ENCODE assay signal across 18 cellular contexts in the genomic region with DNA sequence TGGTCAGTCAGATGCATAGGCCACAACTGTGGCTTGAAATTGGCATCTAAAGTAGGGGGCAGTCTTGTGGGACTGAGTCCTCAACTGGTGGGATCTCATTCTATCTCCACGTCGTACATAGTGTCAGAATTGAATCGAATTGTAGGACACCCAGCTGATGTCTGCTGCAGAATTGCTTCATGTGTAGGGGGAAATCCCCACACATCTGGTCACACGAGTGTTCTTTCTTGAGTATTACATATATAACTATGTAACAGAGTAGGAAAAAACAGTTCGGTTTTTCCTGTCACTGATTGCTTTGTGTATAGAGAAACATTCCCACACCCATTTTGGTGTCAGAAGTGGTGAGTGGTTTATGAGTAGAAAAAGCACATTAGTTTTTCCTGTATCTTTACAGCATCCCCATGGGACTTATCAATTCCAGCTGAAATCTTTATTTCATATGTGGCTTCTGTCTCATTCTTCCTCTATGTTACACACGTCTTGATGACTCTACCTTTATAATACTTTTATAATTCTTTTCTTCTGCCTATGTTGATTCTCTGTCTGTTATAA.
DNase-seq lines count a peak whose midpoint lies in the region; ATAC-seq and FAIRE-seq lines count a peak whose summit lies in the region.
"Had no signal": no experiment of that assay in that cellular context is flagged by ENCODE, and none has a peak within 500 bp of the region (broad histone marks: within the 10 kb centered on the region; RNA-seq: fewer than 3 reads in every experiment).

No MANE protein-coding gene starts in this region.

- no peaks in the 10 kb centered on the region for H3K79me2 ChIP-seq in GM23248 (ENCODE audit: insufficient read depth)

- H3K9ac ChIP-seq in GM23248 = no peak overlapping the region
- H3K9ac ChIP-seq: BLaER1 had no signal

- in situ Hi-C loops in GM23248 (cut with MboI) = no loop called here

- H3K9me3 Mint-ChIP-seq in activated naive CD8-positive, alpha-beta T cell treated with anti-CD3 and anti-CD28 coated beads, Interleukin-2, amount 50 U/mL, for 24 hours = no peaks in the 10 kb centered on the region
- H3K9me3 Mint-ChIP-seq in activated naive CD8-positive, alpha-beta T cell treated with anti-CD3 and anti-CD28 coated beads for 36 hours = no peaks in the 10 kb centered on the region
- H3K9me3 Mint-ChIP-seq in activated T-helper 2 cell treated with anti-CD3 and anti-CD28 coated beads, Interferon-gamma antibody, Interleukin-2, Interleukin-4, amounts not matched to agents 10 μg/mL and 5 μg/mL and 100 μg/mL, durations not matched to agents 14 hours and 24 hours and 36 hours = no peaks in the 10 kb centered on the region
- H3K9me3 Mint-ChIP-seq in stimulated activated memory B cell treated with anti-CD40 and anti-IgM and Interleukin-4, amounts not matched to agents 10 μg/mL and 1 μg/mL and 100 μg/mL, for 72 hours = no peaks in the 10 kb centered on the region

- H3K4me1 Mint-ChIP-seq in activated naive CD8-positive, alpha-beta T cell treated with anti-CD3 and anti-CD28 coated beads, Interleukin-2, amount 50 U/mL, for 24 hours = peaks cover 11% of the 10 kb centered on the region
- H3K4me1 Mint-ChIP-seq in activated naive CD8-positive, alpha-beta T cell treated with anti-CD3 and anti-CD28 coated beads for 36 hours = peaks cover 2% of the 10 kb centered on the region
- H3K4me1 Mint-ChIP-seq in activated T-helper 2 cell treated with anti-CD3 and anti-CD28 coated beads, Interferon-gamma antibody, Interleukin-2, Interleukin-4, amounts not matched to agents 10 μg/mL and 5 μg/mL and 100 μg/mL, durations not matched to agents 14 hours and 24 hours and 36 hours (ENCODE audit: low read depth) = peaks cover 23% of the 10 kb centered on the region
- no peaks in the 10 kb centered on the region for H3K4me1 Mint-ChIP-seq in stimulated activated memory B cell treated with anti-CD40 and anti-IgM and Interleukin-4, amounts not matched to agents 10 μg/mL and 1 μg/mL and 100 μg/mL, for 72 hours

- no peaks in the 10 kb centered on the region for H3K36me3 ChIP-seq in GM23248 (ENCODE audit: low read depth)
- H3K36me3 ChIP-seq: BLaER1 had no signal

- 8% methylated on average over 6 of the region's 6 CpGs for WGBS in GM23248 (ENCODE audit: low coverage in 1 of 2, low lambda C conversion rate in 2 of 2, missing lambda C conversion rate in 2 of 2), 2 experiments

- H3K4me1 ChIP-seq in GM23248 (ENCODE audit: insufficient read depth) = peaks cover 15% of the 10 kb centered on the region; the same call in 1 of the 2 replicates

- no peak for FAIRE-seq in GM19239 (lab: Jason Lieb, UNC)

- H3F3A ChIP-seq in GM23248 (ENCODE audit: insufficient read depth) = peaks cover 21% of the 10 kb centered on the region; the same call in 1 of the 2 replicates

- 0 out of 2 replicates have a peak, but pooled peaks cover 10% of the 10 kb centered on the region for H3K27me3 ChIP-seq in GM23248 (replicated peaks; ENCODE audit: insufficient read depth)
- H3K27me3 ChIP-seq: BLaER1 had no signal

- H3K27me3 Mint-ChIP-seq in activated naive CD8-positive, alpha-beta T cell treated with anti-CD3 and anti-CD28 coated beads, Interleukin-2, amount 50 U/mL, for 24 hours = no peaks in the 10 kb centered on the region
- H3K27me3 Mint-ChIP-seq in activated naive CD8-positive, alpha-beta T cell treated with anti-CD3 and anti-CD28 coated beads for 36 hours = peaks cover 5% of the 10 kb centered on the region
- peaks cover 7% of the 10 kb centered on the region for H3K27me3 Mint-ChIP-seq in activated T-helper 2 cell treated with anti-CD3 and anti-CD28 coated beads, Interferon-gamma antibody, Interleukin-2, Interleukin-4, amounts not matched to agents 10 μg/mL and 5 μg/mL and 100 μg/mL, durations not matched to agents 14 hours and 24 hours and 36 hours (ENCODE audit: low read depth)
- H3K27me3 Mint-ChIP-seq in stimulated activated memory B cell treated with anti-CD40 and anti-IgM and Interleukin-4, amounts not matched to agents 10 μg/mL and 1 μg/mL and 100 μg/mL, for 72 hours = no peaks in the 10 kb centered on the region

- H3K9me2 ChIP-seq in GM23248 (ENCODE audit: insufficient read depth) = no peaks in the 10 kb centered on the region

- H3K36me3 Mint-ChIP-seq in activated naive CD8-positive, alpha-beta T cell treated with anti-CD3 and anti-CD28 coated beads, Interleukin-2, amount 50 U/mL, for 24 hours (ENCODE audit: low read depth) = no peaks in the 10 kb centered on the region
- H3K36me3 Mint-ChIP-seq in activated naive CD8-positive, alpha-beta T cell treated with anti-CD3 and anti-CD28 coated beads for 36 hours = no peaks in the 10 kb centered on the region
- H3K36me3 Mint-ChIP-seq in activated T-helper 2 cell treated with anti-CD3 and anti-CD28 coated beads, Interferon-gamma antibody, Interleukin-2, Interleukin-4, amounts not matched to agents 10 μg/mL and 5 μg/mL and 100 μg/mL, durations not matched to agents 14 hours and 24 hours and 36 hours (ENCODE audit: low read depth) = no peaks in the 10 kb centered on the region
- no peaks in the 10 kb centered on the region for H3K36me3 Mint-ChIP-seq in stimulated activated memory B cell treated with anti-CD40 and anti-IgM and Interleukin-4, amounts not matched to agents 10 μg/mL and 1 μg/mL and 100 μg/mL, for 72 hours
- H3K36me3 Mint-ChIP-seq: CD4-positive, alpha-beta memory T cell had no signal

- no peak overlapping the region for H3K4me3 Mint-ChIP-seq in activated naive CD8-positive, alpha-beta T cell treated with anti-CD3 and anti-CD28 coated beads, Interleukin-2, amount 50 U/mL, for 24 hours
- H3K4me3 Mint-ChIP-seq in activated naive CD8-positive, alpha-beta T cell treated with anti-CD3 and anti-CD28 coated beads for 36 hours = no peak overlapping the region
- no peak overlapping the region for H3K4me3 Mint-ChIP-seq in activated T-helper 2 cell treated with anti-CD3 and anti-CD28 coated beads, Interferon-gamma antibody, Interleukin-2, Interleukin-4, amounts not matched to agents 10 μg/mL and 5 μg/mL and 100 μg/mL, durations not matched to agents 14 hours and 24 hours and 36 hours (ENCODE audit: low read depth)
- H3K4me3 Mint-ChIP-seq in stimulated activated memory B cell treated with anti-CD40 and anti-IgM and Interleukin-4, amounts not matched to agents 10 μg/mL and 1 μg/mL and 100 μg/mL, for 72 hours = no peak overlapping the region
- H3K4me3 Mint-ChIP-seq: CD4-positive, alpha-beta memory T cell had no signal

- DNase-seq in activated naive CD8-positive, alpha-beta T cell treated with anti-CD3 and anti-CD28 coated beads, Interleukin-2, amount 50 U/mL, for 24 hours = no peak
- no peak for DNase-seq in activated naive CD8-positive, alpha-beta T cell treated with anti-CD3 and anti-CD28 coated beads for 36 hours
- DNase-seq in GM23248 = peak; percentile 17
- DNase-seq in activated T-helper 2 cell treated with anti-CD3 and anti-CD28 coated beads, Interferon-gamma antibody, Interleukin-2, Interleukin-4, amounts not matched to agents 10 μg/mL and 5 μg/mL and 100 μg/mL, durations not matched to agents 14 hours and 24 hours and 36 hours (ENCODE audit: low spot score) = no peak
- no peak for DNase-seq in GM19239 (ENCODE audit: insufficient read length, low spot score)
- DNase-seq in caudate nucleus (lab: John Stamatoyannopoulos, UW) = no peak
- DNase-seq: CD4-positive, alpha-beta memory T cell; DMS153; GF-D8; HCEC 1CT; MM.1S; NCI-H1092 treated with DMSO at 0.1 percent for 48 hours; NCI-H146; NCI-H2081 treated with DMSO at 0.1 percent for 48 hours had no signal

- no peak overlapping the region for H2AFZ ChIP-seq in GM23248

- H3K27ac ChIP-seq in GM23248 (no peak overlapping the region), caudate nucleus (ENCODE audit: low read depth, low read length) (no peak overlapping the region)
- H3K27ac ChIP-seq: BLaER1 had no signal

- no peaks in the 10 kb centered on the region for H3K9me3 ChIP-seq in GM23248 (ENCODE audit: low read depth)
- H3K9me3 ChIP-seq: BLaER1 had no signal

- no peaks in the 10 kb centered on the region for H4K20me1 ChIP-seq in GM23248 (ENCODE audit: insufficient read depth)
- H4K20me1 ChIP-seq: BLaER1 had no signal

- no peak overlapping the region for H3K4me3 ChIP-seq in GM23248
- H3K4me3 ChIP-seq: BLaER1 had no signal

- no peak overlapping the region for H3K27ac Mint-ChIP-seq in activated naive CD8-positive, alpha-beta T cell treated with anti-CD3 and anti-CD28 coated beads, Interleukin-2, amount 50 U/mL, for 24 hours
- no peak overlapping the region for H3K27ac Mint-ChIP-seq in activated naive CD8-positive, alpha-beta T cell treated with anti-CD3 and anti-CD28 coated beads for 36 hours
- peak overlapping the region; percentile 57 for H3K27ac Mint-ChIP-seq in activated T-helper 2 cell treated with anti-CD3 and anti-CD28 coated beads, Interferon-gamma antibody, Interleukin-2, Interleukin-4, amounts not matched to agents 10 μg/mL and 5 μg/mL and 100 μg/mL, durations not matched to agents 14 hours and 24 hours and 36 hours
- H3K27ac Mint-ChIP-seq in stimulated activated memory B cell treated with anti-CD40 and anti-IgM and Interleukin-4, amounts not matched to agents 10 μg/mL and 1 μg/mL and 100 μg/mL, for 72 hours = no peak overlapping the region
- H3K27ac Mint-ChIP-seq: CD4-positive, alpha-beta memory T cell had no signal

- H3K4me2 ChIP-seq in GM23248 (ENCODE audit: unreplicated experiment) = no peak overlapping the region
- H3K4me2 ChIP-seq: BLaER1 had no signal

- intact Hi-C loops in activated T-helper 2 cell treated with anti-CD3 and anti-CD28 coated beads, Interferon-gamma antibody, Interleukin-2, Interleukin-4, amounts not matched to agents 10 μg/mL and 5 μg/mL and 100 μg/mL, durations not matched to agents 14 hours and 24 hours and 36 hours (cut with micrococcal nuclease) = no loop called here

- peak; percentile 52 for ATAC-seq in activated naive CD8-positive, alpha-beta T cell treated with anti-CD3 and anti-CD28 coated beads, Interleukin-2, amount 50 U/mL, for 24 hours
- peak; percentile 41 for ATAC-seq in stimulated activated memory B cell treated with anti-CD40 and anti-IgM and Interleukin-4, amounts not matched to agents 10 μg/mL and 1 μg/mL and 100 μg/mL, for 72 hours
- no peak for ATAC-seq in HG02970 (IDR thresholded peaks at IDR 0.05; ENCODE audit: low FRiP score, unreplicated experiment)
- ATAC-seq: Panc1 had no signal
